ENCODE assay signal across 16 cellular contexts in genomic region chr7:18547509-18548187, GRCh38. TPM values are rescaled to one million over a fixed set of nuclear protein-coding genes. Genes with fewer than 3 reads are reported as not detected.
DNase-seq lines count a peak whose midpoint lies in the region; ATAC-seq, FAIRE-seq and TF ChIP-seq lines count a peak whose summit lies in the region.
"Had no signal": no experiment of that assay in that cellular context is flagged by ENCODE, and none has a peak within 500 bp of the region (broad histone marks: within the 10 kb centered on the region; RNA-seq: fewer than 3 reads in every experiment).

No MANE protein-coding gene starts in this region.

- H3K4me1 ChIP-seq in testis (no peaks in the 10 kb centered on the region), pancreas (no peaks in the 10 kb centered on the region)
- H3K4me1 ChIP-seq: body of pancreas, parathyroid adenoma had no signal

- no peak overlapping the region for H3K4me3 ChIP-seq in testis
- H3K4me3 ChIP-seq in pancreas = no peak overlapping the region
- H3K4me3 ChIP-seq: body of pancreas, GM23338, spleen had no signal

- H3K9me3 ChIP-seq in testis (no peaks in the 10 kb centered on the region), pancreas (no peaks in the 10 kb centered on the region)
- H3K9me3 ChIP-seq: body of pancreas, spleen had no signal

- peak; percentile 22 for DNase-seq in LHCN-M2 (ENCODE audit: low read depth)
- no peak for DNase-seq in testis
- DNase-seq in pancreas = no peak
- DNase-seq in activated CD4-positive, alpha-beta T cell treated with anti-CD3 and anti-CD28 coated beads, Interleukin-2, amount 10 ng/mL, durations not matched to agents 7 days and 5 days = no peak
- no peak for DNase-seq in stimulated activated CD4-positive, alpha-beta T cell treated with anti-CD3 and anti-CD28 coated beads, Interleukin-4, amount 100 ng/mL, for 24 hours
- DNase-seq: activated naive CD4-positive, alpha-beta T cell treated with anti-CD3 and anti-CD28 coated beads, Interleukin-2, amount 10 ng/mL, durations not matched to agents 7 days and 5 days; body of pancreas; kidney glomerular epithelial cell; MV-4-11; spleen had no signal

- WGBS in testis, 2 donors = 97 to 98% methylated on average over 4 of the region's 4 CpGs
- WGBS in pancreas, 2 donors = 75 to 85% methylated on average over 4 of the region's 4 CpGs

- no peak overlapping the region for H3K27ac Mint-ChIP-seq in activated CD4-positive, alpha-beta T cell treated with anti-CD3 and anti-CD28 coated beads, Interleukin-2, amount 10 ng/mL, durations not matched to agents 7 days and 5 days
- H3K27ac Mint-ChIP-seq: activated naive CD4-positive, alpha-beta T cell treated with anti-CD3 and anti-CD28 coated beads, Interleukin-2, amount 10 ng/mL, durations not matched to agents 7 days and 5 days; GM23338 had no signal

- no peak for TF ChIP-seq POLR2A in testis (IDR thresholded peaks at IDR 0.05)

- no peaks in the 10 kb centered on the region for H3K36me3 Mint-ChIP-seq in activated CD4-positive, alpha-beta T cell treated with anti-CD3 and anti-CD28 coated beads, Interleukin-2, amount 10 ng/mL, durations not matched to agents 7 days and 5 days (ENCODE audit: low read depth)
- H3K36me3 Mint-ChIP-seq: activated naive CD4-positive, alpha-beta T cell treated with anti-CD3 and anti-CD28 coated beads, Interleukin-2, amount 10 ng/mL, durations not matched to agents 7 days and 5 days had no signal

- POLR2A ChIA-PET in activated CD4-positive, alpha-beta T cell treated with anti-CD3 and anti-CD28 coated beads, Interleukin-2, amount 10 ng/mL, durations not matched to agents 7 days and 5 days (lab: Charles Lee) = no interaction called here

- no peak for FAIRE-seq in pancreas (lab: Jason Lieb, UNC)

- H3K36me3 ChIP-seq in testis (ENCODE audit: low read depth, missing control alignments) (no peaks in the 10 kb centered on the region), pancreas (no peaks in the 10 kb centered on the region)

- H3K4me3 Mint-ChIP-seq in activated CD4-positive, alpha-beta T cell treated with anti-CD3 and anti-CD28 coated beads, Interleukin-2, amount 10 ng/mL, durations not matched to agents 7 days and 5 days = no peak overlapping the region
- H3K4me3 Mint-ChIP-seq: activated naive CD4-positive, alpha-beta T cell treated with anti-CD3 and anti-CD28 coated beads, Interleukin-2, amount 10 ng/mL, durations not matched to agents 7 days and 5 days; GM23338 had no signal

- H3K27me3 Mint-ChIP-seq in activated CD4-positive, alpha-beta T cell treated with anti-CD3 and anti-CD28 coated beads, Interleukin-2, amount 10 ng/mL, durations not matched to agents 7 days and 5 days = no peaks in the 10 kb centered on the region
- H3K27me3 Mint-ChIP-seq: activated naive CD4-positive, alpha-beta T cell treated with anti-CD3 and anti-CD28 coated beads, Interleukin-2, amount 10 ng/mL, durations not matched to agents 7 days and 5 days had no signal

- H3K4me1 Mint-ChIP-seq in activated CD4-positive, alpha-beta T cell treated with anti-CD3 and anti-CD28 coated beads, Interleukin-2, amount 10 ng/mL, durations not matched to agents 7 days and 5 days = no peaks in the 10 kb centered on the region
- H3K4me1 Mint-ChIP-seq: activated naive CD4-positive, alpha-beta T cell treated with anti-CD3 and anti-CD28 coated beads, Interleukin-2, amount 10 ng/mL, durations not matched to agents 7 days and 5 days had no signal

- ATAC-seq in GM18502 (IDR thresholded peaks at IDR 0.05; ENCODE audit: poor library complexity, unreplicated experiment) (peak; percentile 49), GM19324 (IDR thresholded peaks at IDR 0.05; ENCODE audit: low FRiP score, unreplicated experiment) (peak; percentile 69), HG02798 (IDR thresholded peaks at IDR 0.05; ENCODE audit: poor library complexity, unreplicated experiment) (peak; percentile 77), pancreas (no peak)
- ATAC-seq: body of pancreas, GM23338, SK-N-SH treated with all-trans-retinoic acid at 6 μM for 48 hours had no signal

- no peaks in the 10 kb centered on the region for H3K9me3 Mint-ChIP-seq in activated CD4-positive, alpha-beta T cell treated with anti-CD3 and anti-CD28 coated beads, Interleukin-2, amount 10 ng/mL, durations not matched to agents 7 days and 5 days
- H3K9me3 Mint-ChIP-seq: activated naive CD4-positive, alpha-beta T cell treated with anti-CD3 and anti-CD28 coated beads, Interleukin-2, amount 10 ng/mL, durations not matched to agents 7 days and 5 days; GM23338 had no signal

- TF ChIP-seq CTCF in testis (IDR thresholded peaks at IDR 0.05) (no peak), pancreas (IDR thresholded peaks at IDR 0.05) (no peak)

- H3K27ac ChIP-seq in testis (no peak overlapping the region), pancreas (no peak overlapping the region)
- H3K27ac ChIP-seq: body of pancreas, parathyroid adenoma, spleen had no signal

- CTCF ChIA-PET in activated CD4-positive, alpha-beta T cell treated with anti-CD3 and anti-CD28 coated beads, Interleukin-2, amount 10 ng/mL, durations not matched to agents 7 days and 5 days (lab: Charles Lee) = no interaction called here

- intact Hi-C loops in testis (cut with DNase I; ENCODE audit: low total_unique reads) = no loop called here
- intact Hi-C loops in pancreas (cut with DNase I) = no loop called here

- no peaks in the 10 kb centered on the region for H3K27me3 ChIP-seq in testis
- no peaks in the 10 kb centered on the region for H3K27me3 ChIP-seq in pancreas
- H3K27me3 ChIP-seq: body of pancreas, spleen had no signal

RNA-seq across cellular contexts. Expression of gene HDAC9, which starts 52.1 kb away (rescaled TPM):
- total RNA-seq in LHCN-M2 (2014; rRNA removed) = 7.1 and 16.5 TPM in 2 replicates
- polyA plus RNA-seq in LHCN-M2 (2012) = 13.0 TPM
- total RNA-seq in testis = 10 to 100 TPM; 30.6 to 35.4 TPM
- polyA plus RNA-seq in testis (ENCODE audit: insufficient read depth, low read depth, low replicate concordance) = 35.5 TPM
- 10 to 100 TPM in 1 of 6 donors, 1 to 10 TPM in 5; 1.3 to 12.3 (median 3.5) TPM for total RNA-seq in pancreas
- 1 to 10 TPM; 1.5 to 4.8 TPM for polyA plus RNA-seq in pancreas
- under 1 TPM; 0.22 to 0.33 TPM for total RNA-seq in activated CD4-positive, alpha-beta T cell treated with anti-CD3 and anti-CD28 coated beads, Interleukin-2, amount 10 ng/mL, durations not matched to agents 7 days and 5 days

Comparison
In these comparisons a context has a peak if more than half of its experiments do, and no peak if none do; other contexts are left out.
1. ATAC-seq: peak in GM18502 (single experiment), GM19324 (single experiment) and HG02798 (single experiment); none in pancreas (0 of 4).